ENCODE assay signal across 9 cellular contexts in the genomic region with DNA sequence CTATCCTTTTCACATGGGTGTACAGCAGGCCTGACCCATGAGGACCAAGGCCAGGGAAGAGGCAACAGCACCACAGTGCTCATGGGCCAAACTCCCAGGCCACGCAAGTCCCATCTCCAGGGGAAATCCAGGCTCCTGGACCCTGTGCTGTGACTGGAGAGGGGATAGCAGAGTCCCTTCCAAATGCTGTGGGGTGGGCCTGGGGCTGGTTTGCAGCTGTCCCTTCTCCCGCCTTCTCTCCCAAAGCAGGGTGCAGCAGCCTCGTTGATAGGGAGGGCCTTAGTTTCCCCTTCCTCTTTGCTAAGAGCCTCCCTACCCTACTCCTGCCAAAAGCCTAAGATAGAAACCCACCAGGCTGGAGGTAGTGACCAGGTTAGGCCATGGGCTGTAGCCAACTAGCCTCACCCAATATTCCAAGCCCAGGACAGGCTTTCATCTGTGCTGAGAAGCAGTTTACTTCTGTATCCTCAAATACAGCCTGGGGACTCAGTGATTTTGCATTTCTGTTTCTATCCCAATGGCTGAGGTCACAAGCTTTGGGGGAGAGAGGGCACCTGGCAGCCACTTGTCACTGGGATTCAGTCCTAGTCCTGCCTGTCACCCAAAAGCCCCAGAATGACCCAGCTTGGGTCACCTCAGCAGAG. TPM values are rescaled to one million over a fixed set of nuclear protein-coding genes. Genes with fewer than 3 reads are reported as not detected.
DNase-seq lines count a peak whose midpoint lies in the region; ATAC-seq lines count a peak whose summit lies in the region.
"Had no signal": no experiment of that assay in that cellular context is flagged by ENCODE, and none has a peak within 500 bp of the region (broad histone marks: within the 10 kb centered on the region; RNA-seq: fewer than 3 reads in every experiment).

No MANE protein-coding gene starts in this region.

- H3K4me1 Mint-ChIP-seq in CD4-positive, CD25-positive, alpha-beta regulatory T cell: peaks cover 0 to 47% (median 30%) of the 10 kb centered on the region in 4 donors

- H2BK120ac ChIP-seq in neuronal stem cell (ENCODE audit: low read depth, low read length): no peak overlapping the region

- H3K27ac Mint-ChIP-seq in CD4-positive, CD25-positive, alpha-beta regulatory T cell: peak overlapping the region; percentile 66 to 99 (median 91)

- no peak overlapping the region for H2BK12ac ChIP-seq in neuronal stem cell (ENCODE audit: low read length)

- no peak overlapping the region for H3K18ac ChIP-seq in neuronal stem cell (ENCODE audit: low read length)

- H3K36me3 ChIP-seq in CD4-positive, CD25-positive, alpha-beta regulatory T cell (ENCODE audit: control insufficient read depth, insufficient read depth, low read length): peaks cover under 1% of the 10 kb centered on the region
- H3K36me3 ChIP-seq in effector memory CD4-positive, alpha-beta T cell (ENCODE audit: control insufficient read depth, insufficient read depth, low read length): peaks cover 6% of the 10 kb centered on the region
- H3K36me3 ChIP-seq in neuronal stem cell (replicated peaks in 1 of 2; ENCODE audit: control insufficient read depth in 2 of 2, insufficient read depth in 2 of 2, low read length in 2 of 2): peaks cover 0 to 5% of the 10 kb centered on the region in 2 donors

- peak overlapping the region; percentile 70 for H2BK5ac ChIP-seq in neuronal stem cell (ENCODE audit: low read length)

- H3K9me3 Mint-ChIP-seq in CD4-positive, CD25-positive, alpha-beta regulatory T cell: peaks cover 0 to 1% (median 0%) of the 10 kb centered on the region in 7 donors

- H4K91ac ChIP-seq in neuronal stem cell (ENCODE audit: low read depth, low read length, poor library complexity): no peak overlapping the region

- H3K4me1 ChIP-seq in CD4-positive, CD25-positive, alpha-beta regulatory T cell (ENCODE audit: control insufficient read depth, insufficient read depth, low read length, poor library complexity, severe bottlenecking): peaks cover 33% of the 10 kb centered on the region
- H3K4me1 ChIP-seq in effector memory CD4-positive, alpha-beta T cell (ENCODE audit: control insufficient read depth, insufficient read depth, low read length, poor library complexity, severe bottlenecking): peaks cover 31% of the 10 kb centered on the region
- H3K4me1 ChIP-seq in neuronal stem cell (ENCODE audit: control insufficient read depth in 2 of 2, insufficient read depth in 1 of 2, low read depth in 1 of 2, low read length in 2 of 2): peaks cover 14 to 17% of the 10 kb centered on the region in 2 donors

- H3K4me3 ChIP-seq in CD4-positive, CD25-positive, alpha-beta regulatory T cell (ENCODE audit: low read depth, low read length): peak overlapping the region; percentile 62
- H3K4me3 ChIP-seq in effector memory CD4-positive, alpha-beta T cell (ENCODE audit: insufficient read depth, low read depth, low read length, poor library complexity, severe bottlenecking): peak overlapping the region; percentile 65
- H3K4me3 ChIP-seq in neuronal stem cell (ENCODE audit: low read length in 2 of 2): no peak overlapping the region

- H3K14ac ChIP-seq in neuronal stem cell (ENCODE audit: low read length): no peak overlapping the region

- H3K9me3 ChIP-seq in CD4-positive, CD25-positive, alpha-beta regulatory T cell (ENCODE audit: control insufficient read depth in 2 of 2, low read length in 2 of 2): no peaks in the 10 kb centered on the region
- H3K9me3 ChIP-seq in effector memory CD4-positive, alpha-beta T cell (ENCODE audit: control insufficient read depth, low read length): no peaks in the 10 kb centered on the region
- no peaks in the 10 kb centered on the region for H3K9me3 ChIP-seq in neuronal stem cell (replicated peaks in 1 of 2; ENCODE audit: control insufficient read depth in 2 of 2, insufficient read depth in 1 of 2, low read depth in 1 of 2, low read length in 2 of 2)

- H3K79me1 ChIP-seq in neuronal stem cell (ENCODE audit: low read depth, low read length): peaks cover 5% of the 10 kb centered on the region

- peak overlapping the region; percentile 85 for H2AK5ac ChIP-seq in neuronal stem cell (ENCODE audit: low read depth, low read length)

- no peak overlapping the region for H3K4ac ChIP-seq in neuronal stem cell (ENCODE audit: low read length)

- peak overlapping the region; percentile 72 for H3K27ac ChIP-seq in CD4-positive, CD25-positive, alpha-beta regulatory T cell (ENCODE audit: insufficient read depth, low read length, poor library complexity, severe bottlenecking)
- H3K27ac ChIP-seq in effector memory CD4-positive, alpha-beta T cell (ENCODE audit: insufficient read depth, low read length, poor library complexity, severe bottlenecking): peak overlapping the region; percentile 47
- H3K27ac ChIP-seq in neuronal stem cell (replicated peaks; ENCODE audit: low read length): no peak overlapping the region

- H3K27me3 ChIP-seq in CD4-positive, CD25-positive, alpha-beta regulatory T cell (ENCODE audit: control insufficient read depth, insufficient read depth, low read length): no peaks in the 10 kb centered on the region
- H3K27me3 ChIP-seq in effector memory CD4-positive, alpha-beta T cell (replicated peaks; ENCODE audit: control insufficient read depth, insufficient read depth, low read length, poor library complexity, severe bottlenecking): no peaks in the 10 kb centered on the region
- H3K27me3 ChIP-seq in neuronal stem cell (ENCODE audit: control insufficient read depth in 3 of 3, insufficient read depth in 3 of 3, low read depth in 1 of 3, low read length in 3 of 3): no peaks in the 10 kb centered on the region

- H3K36me3 Mint-ChIP-seq in CD4-positive, CD25-positive, alpha-beta regulatory T cell: no peaks in the 10 kb centered on the region

- peak overlapping the region; percentile 88 for H3K9ac ChIP-seq in neuronal stem cell (ENCODE audit: low read depth, low read length, poor library complexity)

- no peak overlapping the region for H2AFZ ChIP-seq in neuronal stem cell (ENCODE audit: low read length)

- no peak overlapping the region for H4K8ac ChIP-seq in neuronal stem cell (ENCODE audit: low read depth, low read length)

- ATAC-seq in CD4-positive, CD25-positive, alpha-beta regulatory T cell (ENCODE audit: low read depth in 2 of 2): no peak
- ATAC-seq in HG03135 (IDR thresholded peaks at IDR 0.05; ENCODE audit: unreplicated experiment): no peak

- H3K23ac ChIP-seq in neuronal stem cell (ENCODE audit: low read depth, low read length, poor library complexity): no peak overlapping the region

- WGBS in neuronal stem cell (ENCODE audit: extremely low coverage in 2 of 2, insufficient read length in 2 of 2, insufficient replicate concordance in 1 of 2), 2 donors: no CpG with 5 or more reads among the region's 3 CpGs

- peak overlapping the region; percentile 82 to 90 (median 86) for H3K4me3 Mint-ChIP-seq in CD4-positive, CD25-positive, alpha-beta regulatory T cell

- DNase-seq in CD4-positive, CD25-positive, alpha-beta regulatory T cell: no peak
- peak; percentile 42 for DNase-seq in NAMALWA (ENCODE audit: low spot score)
- no peak for DNase-seq in effector memory CD4-positive, alpha-beta T cell
- DNase-seq in neuronal stem cell (ENCODE audit: low spot score): no peak
- DNase-seq in OCI-M1 (lab: John Stamatoyannopoulos, UW): no peak
- DNase-seq in HuH-7.5 (ENCODE audit: low spot score): no peak
- DNase-seq in GM19238 (ENCODE audit: insufficient read length, low spot score): no peak
- DNase-seq: occipital lobe had no signal

- H2BK15ac ChIP-seq in neuronal stem cell (ENCODE audit: low read length): peak overlapping the region; percentile 30

- H3K27me3 Mint-ChIP-seq in CD4-positive, CD25-positive, alpha-beta regulatory T cell: no peaks in the 10 kb centered on the region

- H3K4me2 ChIP-seq in neuronal stem cell (ENCODE audit: insufficient read depth, low read length, poor library complexity, severe bottlenecking): no peak overlapping the region

RNA-seq across cellular contexts. Expression of gene CTSZ, which starts 1.4 kb away (rescaled TPM):
- 26.6 TPM for total RNA-seq in CD4-positive, CD25-positive, alpha-beta regulatory T cell
- polyA plus RNA-seq in CD4-positive, CD25-positive, alpha-beta regulatory T cell: 1 to 10 TPM; 1.8 to 3.4 (median 3.2) TPM
- polyA plus RNA-seq in neuronal stem cell (2013, experiment 1 of 2): 32.2 TPM
- 31.5 TPM for polyA plus RNA-seq in neuronal stem cell (2013, experiment 2 of 2)

RNA-seq across cellular contexts. Expression of gene TUBB1, which starts 13.6 kb away (rescaled TPM):
- 31.7 TPM for total RNA-seq in CD4-positive, CD25-positive, alpha-beta regulatory T cell
- under 1 TPM; 0.07 to 0.22 (median 0.13) TPM for polyA plus RNA-seq in CD4-positive, CD25-positive, alpha-beta regulatory T cell
- not detected for polyA plus RNA-seq in neuronal stem cell (2013, experiment 1 of 2)
- polyA plus RNA-seq in neuronal stem cell (2013, experiment 2 of 2): not detected

RNA-seq across cellular contexts. Expression of gene NELFCD, which starts 24.6 kb away (rescaled TPM):
- 66.3 TPM for total RNA-seq in CD4-positive, CD25-positive, alpha-beta regulatory T cell
- 10 to 100 TPM; 58.6 to 68.2 (median 59.4) TPM for polyA plus RNA-seq in CD4-positive, CD25-positive, alpha-beta regulatory T cell
- 55.6 TPM for polyA plus RNA-seq in neuronal stem cell (2013, experiment 1 of 2)
- 57.2 TPM for polyA plus RNA-seq in neuronal stem cell (2013, experiment 2 of 2)

RNA-seq across cellular contexts. Expression of gene ATP5F1E, which starts 26.5 kb away (rescaled TPM):
- 54.9 TPM for total RNA-seq in CD4-positive, CD25-positive, alpha-beta regulatory T cell
- polyA plus RNA-seq in CD4-positive, CD25-positive, alpha-beta regulatory T cell: 100 to 1,000 TPM in 2 of 4 donors, 10 to 100 TPM in 2; 85.6 to 145 (median 102) TPM
- polyA plus RNA-seq in neuronal stem cell (2013, experiment 1 of 2): 74.0 TPM
- polyA plus RNA-seq in neuronal stem cell (2013, experiment 2 of 2): 75.8 TPM

RNA-seq across cellular contexts. Expression of gene PRELID3B, which starts 36.9 kb away (rescaled TPM):
- 50.4 TPM for total RNA-seq in CD4-positive, CD25-positive, alpha-beta regulatory T cell
- 10 to 100 TPM; 33.8 to 44.7 (median 37.6) TPM for polyA plus RNA-seq in CD4-positive, CD25-positive, alpha-beta regulatory T cell
- polyA plus RNA-seq in neuronal stem cell (2013, experiment 1 of 2): 21.2 TPM
- polyA plus RNA-seq in neuronal stem cell (2013, experiment 2 of 2): 21.3 TPM

Comparison
In these comparisons a context has a peak if more than half of its experiments do, and no peak if none do; other contexts are left out.
1. H3K4me3 ChIP-seq: peak in CD4-positive, CD25-positive, alpha-beta regulatory T cell (single experiment) and effector memory CD4-positive, alpha-beta T cell (single experiment); none in neuronal stem cell (0 of 2).